ENCODE assay signal across 1 cellular context in genomic region chr3:45491344-45491743, GRCh38.
TF ChIP-seq lines count a peak whose summit lies in the region.

No MANE protein-coding gene starts in this region.

TF ChIP-seq in IMR-90, 13 proteins besides CTCF, POLR2A, EP300 and RAD21:
- TF ChIP-seq USF2 (IDR thresholded peaks at IDR 0.05; ENCODE audit: low read depth, low read length), result no peak
- TF ChIP-seq SMC3 (IDR thresholded peaks at IDR 0.05; ENCODE audit: low read depth, low read length), result no peak
- no peak for TF ChIP-seq MAZ (IDR thresholded peaks at IDR 0.05; ENCODE audit: borderline replicate concordance, low read depth, low read length)
- no peak for TF ChIP-seq ELK1 (IDR thresholded peaks at IDR 0.05; ENCODE audit: borderline replicate concordance, low read depth, low read length)
- TF ChIP-seq BHLHE40 (IDR thresholded peaks at IDR 0.05; ENCODE audit: low read depth, low read length), result no peak
- TF ChIP-seq CHD1 (IDR thresholded peaks at IDR 0.05; ENCODE audit: low read depth, low read length), result no peak
- no peak for TF ChIP-seq NFE2L2 (IDR thresholded peaks at IDR 0.05; ENCODE audit: low read depth, low read length)
- TF ChIP-seq RCOR1 (IDR thresholded peaks at IDR 0.05; ENCODE audit: insufficient replicate concordance, low read length), result no peak
